In the genomic region with DNA sequence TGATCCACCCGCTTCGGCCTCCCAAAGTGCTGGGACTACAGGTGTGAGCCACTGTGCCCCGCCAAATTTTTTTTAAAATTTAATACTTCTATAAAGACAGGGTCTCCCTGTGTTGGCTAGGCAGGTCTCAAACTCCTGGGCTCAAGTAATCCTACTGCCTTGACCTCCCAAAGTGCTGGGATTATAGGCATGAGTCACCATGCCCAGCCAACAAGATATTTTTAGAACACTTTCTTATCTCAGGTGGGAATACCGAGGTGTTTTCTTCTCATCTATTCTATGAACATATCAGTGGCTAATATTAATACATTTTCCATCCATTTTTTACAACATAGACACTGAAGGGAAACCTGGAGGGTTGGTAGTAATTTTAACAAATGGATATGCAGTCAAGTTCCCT, we compare ENCODE assay signal across 22 cellular contexts.
"Had no signal": no experiment of that assay in that cellular context is flagged by ENCODE, and none has a peak within 500 bp of the region (broad histone marks: within the 10 kb centered on the region; RNA-seq: fewer than 3 reads in every experiment).

No MANE protein-coding gene starts in this region.

- DNase-seq: colonic mucosa; effector CD4-positive, alpha-beta T cell; endodermal cell; erythroblast; foreskin melanocyte; head of caudate nucleus; hippocampal formation; left colon; natural killer cell; occipital lobe; right lobe of liver; spleen; stimulated activated CD4-positive, alpha-beta T cell treated with anti-CD3 and anti-CD28 coated beads, Interleukin-15, amount 100 ng/mL, for 24 hours; stimulated activated CD4-positive, alpha-beta T cell treated with anti-CD3 and anti-CD28 coated beads, Interleukin-1b, Interleukin-23, amount 100 ng/mL, for 48 hours; stimulated activated CD4-positive, alpha-beta T cell treated with anti-CD3 and anti-CD28 coated beads, Interleukin-4, amount 100 ng/mL, for 24 hours; substantia nigra had no signal

- H3K27me3 ChIP-seq: colonic mucosa, right lobe of liver, spleen had no signal

- H3K27ac ChIP-seq: colonic mucosa, parathyroid adenoma, prostate gland, right lobe of liver, spleen had no signal

- H3K4me1 ChIP-seq: colonic mucosa, parathyroid adenoma, prostate gland, right lobe of liver, spleen had no signal

- H3K4me3 ChIP-seq: colonic mucosa, prostate gland, right lobe of liver, spleen had no signal

- H3K9me3 ChIP-seq: colonic mucosa, prostate gland, right lobe of liver had no signal

- H3K4me3 Mint-ChIP-seq: endodermal cell; mesothelial cell of epicardium; natural killer cell; stimulated activated memory B cell treated with anti-CD40 and anti-IgM and Interleukin-4, amounts not matched to agents 10 μg/mL and 1 μg/mL and 100 μg/mL, for 72 hours; stimulated activated naive CD8-positive, alpha-beta T cell treated with anti-CD3 and anti-CD28 coated beads, Interleukin-15, Interleukin-2, amounts not matched to agents 100 ng/mL and 50 ng/mL, for 24 hours; type B pancreatic cell had no signal

- H3K36me3 ChIP-seq: colonic mucosa, prostate gland, right lobe of liver, spleen had no signal

- H3K4me1 Mint-ChIP-seq: mesothelial cell of epicardium; natural killer cell; stimulated activated memory B cell treated with anti-CD40 and anti-IgM and Interleukin-4, amounts not matched to agents 10 μg/mL and 1 μg/mL and 100 μg/mL, for 72 hours had no signal

- H3K27ac Mint-ChIP-seq: endodermal cell; mesothelial cell of epicardium; natural killer cell; stimulated activated memory B cell treated with anti-CD40 and anti-IgM and Interleukin-4, amounts not matched to agents 10 μg/mL and 1 μg/mL and 100 μg/mL, for 72 hours; stimulated activated naive CD8-positive, alpha-beta T cell treated with anti-CD3 and anti-CD28 coated beads, Interleukin-15, Interleukin-2, amounts not matched to agents 100 ng/mL and 50 ng/mL, for 24 hours; type B pancreatic cell had no signal

- ATAC-seq: left colon; natural killer cell; right lobe of liver; stimulated activated memory B cell treated with anti-CD40 and anti-IgM and Interleukin-4, amounts not matched to agents 10 μg/mL and 1 μg/mL and 100 μg/mL, for 72 hours had no signal

- H3K36me3 Mint-ChIP-seq: mesothelial cell of epicardium, natural killer cell, type B pancreatic cell had no signal

- H3K9me3 Mint-ChIP-seq: natural killer cell, type B pancreatic cell had no signal
